ENCODE assay signal across 20 cellular contexts in the genomic region with DNA sequence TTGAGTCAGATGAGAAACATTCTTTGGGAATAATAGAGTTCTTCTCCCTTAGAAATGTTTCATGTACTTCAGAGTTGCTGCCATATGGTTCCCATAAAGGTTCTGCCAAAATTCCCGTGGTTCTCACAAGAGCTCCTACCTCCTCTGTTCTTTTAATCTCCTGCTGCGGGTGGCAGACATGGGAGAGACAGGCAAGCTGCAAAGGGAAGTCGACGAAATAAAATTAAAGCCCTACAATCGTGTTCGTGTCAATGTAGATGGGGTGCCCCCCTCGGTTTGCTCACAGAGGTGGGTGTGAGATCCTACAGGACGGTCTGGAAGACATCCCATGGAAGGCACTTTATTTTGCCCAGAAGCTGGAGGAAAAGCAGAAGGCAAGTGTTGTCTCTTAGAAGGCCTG.
DNase-seq lines count a peak whose midpoint lies in the region; ATAC-seq, FAIRE-seq and TF ChIP-seq lines count a peak whose summit lies in the region.
"Had no signal": no experiment of that assay in that cellular context is flagged by ENCODE, and none has a peak within 500 bp of the region (broad histone marks: within the 10 kb centered on the region; RNA-seq: fewer than 3 reads in every experiment).

No MANE protein-coding gene starts in this region.

- no peaks in the 10 kb centered on the region for H3K9me3 Mint-ChIP-seq in nephron

- CTCF ChIA-PET in H1 (lab: Charles Lee; ENCODE audit: partially characterized antibody): no interaction called here
- CTCF ChIA-PET in PC-3 (lab: Charles Lee): no interaction called here

- no peak overlapping the region for H3K4me3 ChIP-seq in H1 (ENCODE audit: extremely low read depth in 1 of 4, insufficient read depth in 2 of 4, low read depth in 3 of 4, low read length in 4 of 4)
- H3K4me3 ChIP-seq in PC-3 (ENCODE audit: low read length): no peak overlapping the region
- no peak overlapping the region for H3K4me3 ChIP-seq in thyroid gland (replicated peaks in 1 of 3)

- no peaks in the 10 kb centered on the region for H4K20me1 ChIP-seq in H1 (replicated peaks in 1 of 2; ENCODE audit: control insufficient read depth in 1 of 2, insufficient read depth in 2 of 2, low read length in 2 of 2)
- H4K20me1 ChIP-seq in PC-3 (ENCODE audit: low read length): no peaks in the 10 kb centered on the region

- no peak overlapping the region for H3K27ac ChIP-seq in H1 (ENCODE audit: low read depth, low read length)
- H3K27ac ChIP-seq in PC-3 (ENCODE audit: low read length): no peak overlapping the region
- H3K27ac ChIP-seq in thyroid gland: no peak overlapping the region
- H3K27ac ChIP-seq: C4-2B, KMS-11 had no signal

- H3F3A ChIP-seq in PC-3 (ENCODE audit: low read length, unreplicated experiment): no peaks in the 10 kb centered on the region

- H4K8ac ChIP-seq in H1 (ENCODE audit: extremely low read depth, insufficient read depth, low read length): no peak overlapping the region

- H3K56ac ChIP-seq in H1 (replicated peaks; ENCODE audit: insufficient read length, low read depth, low read length): no peak overlapping the region

- H3K18ac ChIP-seq in H1 (ENCODE audit: extremely low read depth, low read length): peak overlapping the region; percentile 55; the same call in 1 of the 2 replicates

- TF ChIP-seq EP300 in H1 (IDR thresholded peaks at IDR 0.05; ENCODE audit: borderline replicate concordance in 1 of 2, low read depth in 2 of 2, low read length in 2 of 2): no peak

- H3K23ac ChIP-seq in H1 (ENCODE audit: insufficient read length): no peak overlapping the region

- H2BK120ac ChIP-seq in H1 (replicated peaks; ENCODE audit: low read depth, low read length): no peak overlapping the region

- TF ChIP-seq CTCF in H1 (IDR thresholded peaks at IDR 0.05; ENCODE audit: control extremely low read depth in 1 of 3, insufficient read depth in 1 of 3, low read depth in 1 of 3, low read length in 3 of 3) (no peak), nephron (IDR thresholded peaks at IDR 0.05; ENCODE audit: unreplicated experiment in 3 of 3) (no peak), PC-3 (conservative IDR thresholded peaks at IDR 0.05; ENCODE audit: low read depth, low read length) (no peak), thyroid gland (IDR thresholded peaks at IDR 0.05) (no peak)

- DNase-seq in DMS 273 treated with DMSO at 0.1 percent for 48 hours (lab: John Stamatoyannopoulos, UW) (peak; percentile 80), NCI-H1694 treated with DMSO at 0.1 percent for 48 hours (lab: John Stamatoyannopoulos, UW) (peak; percentile 91), H1 (ENCODE audit: low read depth in 1 of 2, low spot score in 2 of 2) (no peak), PC-3 (no peak), NCI-H1417 treated with DMSO at 0.1 percent for 48 hours (lab: John Stamatoyannopoulos, UW) (no peak), thyroid gland (no peak), sciatic nerve (ENCODE audit: low spot score) (no peak)
- DNase-seq: DND-41, H7, NCI-H1436 treated with DMSO at 0.1 percent for 48 hours, NCI-H2081, NCI-H510A treated with DMSO at 0.1 percent for 48 hours, NCI-H82, OCI-M1, RPMI8226, SHP77 treated with DMSO at 0.1 percent for 48 hours had no signal

- H3K27me3 ChIP-seq in H1 (replicated peaks in 1 of 4; ENCODE audit: control insufficient read depth in 3 of 4, extremely low read depth in 1 of 4, insufficient read depth in 3 of 4, low read length in 3 of 4) (no peaks in the 10 kb centered on the region), PC-3 (ENCODE audit: low read length) (peaks cover 46% of the 10 kb centered on the region), thyroid gland (no peaks in the 10 kb centered on the region)

- H3K9me3 ChIP-seq in H1 (ENCODE audit: insufficient read depth in 2 of 2, low read depth in 1 of 2, low read length in 1 of 2) (no peaks in the 10 kb centered on the region), PC-3 (ENCODE audit: low read length) (no peaks in the 10 kb centered on the region), thyroid gland (no peaks in the 10 kb centered on the region)

- no peaks in the 10 kb centered on the region for H3K9me2 ChIP-seq in PC-3 (replicated peaks; ENCODE audit: low read length)

- H3K9ac ChIP-seq in H1 (replicated peaks in 1 of 4; ENCODE audit: extremely low read depth in 1 of 4, low read depth in 3 of 4, low read length in 3 of 4): no peak overlapping the region
- H3K9ac ChIP-seq in PC-3 (ENCODE audit: low read length): no peak overlapping the region
- H3K9ac ChIP-seq: KMS-11 had no signal

- H3K79me2 ChIP-seq in H1 (ENCODE audit: control insufficient read depth in 1 of 2, insufficient read depth in 2 of 2, low read length in 2 of 2): no peaks in the 10 kb centered on the region
- H3K79me2 ChIP-seq in PC-3 (ENCODE audit: low read length): no peaks in the 10 kb centered on the region

- peaks cover 30% of the 10 kb centered on the region for H3K4me1 Mint-ChIP-seq in nephron

- no peak overlapping the region for H2BK20ac ChIP-seq in H1 (ENCODE audit: low read length)

- no peak for ATAC-seq in PC-3
- ATAC-seq in sciatic nerve: no peak

- FAIRE-seq in H1 (lab: Jason Lieb, UNC): no peak
- FAIRE-seq: G401.6 had no signal

- no TSS peak for BruUV-seq in PC-3 (replicated peaks; lab: Mats Ljungman, UMichigan)

- no peak overlapping the region for H3K4ac ChIP-seq in H1 (replicated peaks; ENCODE audit: insufficient read length, low read depth, low read length)

- no peak overlapping the region for H2BK15ac ChIP-seq in H1 (ENCODE audit: low read length)

- no peak overlapping the region for H2BK5ac ChIP-seq in H1 (ENCODE audit: low read depth, low read length)

- H3K4me2 ChIP-seq in H1 (ENCODE audit: insufficient read depth in 1 of 2, low read depth in 2 of 2, low read length in 2 of 2) (no peak overlapping the region; a peak in 1 of 4 replicates), PC-3 (ENCODE audit: low read length) (no peak overlapping the region)
- H3K4me2 ChIP-seq: KMS-11 had no signal

- H2AK5ac ChIP-seq in H1 (ENCODE audit: low read depth, low read length): no peak overlapping the region

- H2BK12ac ChIP-seq in H1 (ENCODE audit: low read depth, low read length): no peak overlapping the region

- peak overlapping the region in 1 of 3 experiments; percentile 5 for H3K4me3 Mint-ChIP-seq in nephron

- intact Hi-C loops in PC-3 (cut with micrococcal nuclease) (no loop called here), thyroid gland (cut with DNase I) (no loop called here), sciatic nerve (cut with DNase I) (no loop called here)

- H4K5ac ChIP-seq in H1 (ENCODE audit: insufficient read length, low read depth, low read length): no peak overlapping the region

- no peaks in the 10 kb centered on the region; the same call in 1 of the 2 replicates for H3K23me2 ChIP-seq in H1 (ENCODE audit: low read depth, low read length)

- peak overlapping the region; percentile 45 for H4K91ac ChIP-seq in H1 (replicated peaks; ENCODE audit: insufficient read length, low read length)

- H3K27me3 Mint-ChIP-seq in nephron (ENCODE audit: low read depth): peaks cover 4% of the 10 kb centered on the region

- TF ChIP-seq POLR2A in H1 (IDR thresholded peaks at IDR 0.05; ENCODE audit: control extremely low read depth in 1 of 2, low read depth in 2 of 2, low read length in 2 of 2): no peak
- no peak for TF ChIP-seq POLR2A in thyroid gland (IDR thresholded peaks at IDR 0.05)

- H2AFZ ChIP-seq in H1 (ENCODE audit: low read length) (peak overlapping the region; percentile 18; the same call in 1 of the 2 replicates), PC-3 (ENCODE audit: low read length) (no peak overlapping the region)

- H3K36me3 ChIP-seq in H1 (ENCODE audit: control insufficient read depth in 2 of 4, insufficient read depth in 4 of 4, low read length in 3 of 4): no peaks in the 10 kb centered on the region
- H3K36me3 ChIP-seq in PC-3 (ENCODE audit: low read depth, low read length): no peaks in the 10 kb centered on the region
- H3K36me3 ChIP-seq in thyroid gland: no peaks in the 10 kb centered on the region

- POLR2A ChIA-PET in H1 (lab: Charles Lee; ENCODE audit: partially characterized antibody) (no interaction called here), PC-3 (lab: Charles Lee; ENCODE audit: unreplicated experiment) (no interaction called here)

- H3K36me3 Mint-ChIP-seq in nephron (ENCODE audit: low read depth): no peaks in the 10 kb centered on the region

- H3K14ac ChIP-seq in H1 (ENCODE audit: insufficient read length): no peak overlapping the region

- TF ChIP-seq RAD21 in H1 (IDR thresholded peaks at IDR 0.05 in 1 of 2, conservative IDR thresholded peaks at IDR 0.05 in 1 of 2; ENCODE audit: low read depth in 2 of 2, low read length in 2 of 2): no peak

- 90% methylated on average over 8 of the region's 8 CpGs; no CpG with 5 or more reads in 1 of the 2 experiments for WGBS in H1 (ENCODE audit: extremely low coverage in 1 of 2, insufficient coverage in 1 of 2, insufficient read length in 1 of 2, insufficient replicate concordance in 2 of 2, low coverage in 1 of 2, low lambda C conversion rate in 2 of 2, missing lambda C conversion rate in 1 of 2), 2 experiments
- WGBS in thyroid gland, 2 donors: 70 to 71% methylated on average over 8 of the region's 8 CpGs

- no peaks in the 10 kb centered on the region for H3K79me1 ChIP-seq in H1 (ENCODE audit: low read depth, low read length)

- H3K4me1 ChIP-seq in H1 (replicated peaks in 1 of 4; ENCODE audit: control insufficient read depth in 3 of 4, insufficient read depth in 4 of 4, low read length in 3 of 4) (peaks cover 0 to 11% (median 2%) of the 10 kb centered on the region in 4 experiments; a peak in 3 of 7 replicates), PC-3 (ENCODE audit: insufficient read depth, low read length) (no peaks in the 10 kb centered on the region), thyroid gland (no peaks in the 10 kb centered on the region)

- H3K27ac Mint-ChIP-seq in nephron: peak overlapping the region in 2 of 3 experiments; percentile 13 to 67

TF ChIP-seq in H1, 55 proteins besides CTCF, POLR2A, EP300 and RAD21 (continues in another document):
- TF ChIP-seq SUZ12 (IDR thresholded peaks at IDR 0.05; ENCODE audit: low read length): no peak
- no peak for TF ChIP-seq CREB1 (IDR thresholded peaks at IDR 0.05)
- TF ChIP-seq SAP30 (IDR thresholded peaks at IDR 0.05; ENCODE audit: insufficient read depth, insufficient replicate concordance, low read length): no peak
- no peak for TF ChIP-seq POU5F1 (IDR thresholded peaks at IDR 0.05; ENCODE audit: low read depth, low read length)
- no peak for TF ChIP-seq SP1 (IDR thresholded peaks at IDR 0.05; ENCODE audit: low read depth, low read length)
- no peak for TF ChIP-seq KDM5A (IDR thresholded peaks at IDR 0.05; ENCODE audit: low read length)
- no peak for TF ChIP-seq RXRA (IDR thresholded peaks at IDR 0.05; ENCODE audit: insufficient read depth, low read depth, low read length)
- TF ChIP-seq KDM4A (IDR thresholded peaks at IDR 0.05; ENCODE audit: low read depth, low read length, severe bottlenecking): no peak
- no peak for TF ChIP-seq PHF8 (conservative IDR thresholded peaks at IDR 0.05; ENCODE audit: low read depth, low read length)
- no peak for TF ChIP-seq RFX5 (IDR thresholded peaks at IDR 0.05; ENCODE audit: borderline replicate concordance, low read depth, low read length)
- TF ChIP-seq NANOG (IDR thresholded peaks at IDR 0.05; ENCODE audit: insufficient read depth, low read depth, low read length, poor library complexity, severe bottlenecking): no peak

Comparison
In these comparisons a context has a peak if more than half of its experiments do, and no peak if none do; other contexts are left out.
1. DNase-seq: peak in DMS 273 treated with DMSO at 0.1 percent for 48 hours (single experiment) and NCI-H1694 treated with DMSO at 0.1 percent for 48 hours (single experiment); none in H1 (0 of 2), PC-3 (single experiment), NCI-H1417 treated with DMSO at 0.1 percent for 48 hours (single experiment), thyroid gland (0 of 2) and sciatic nerve (single experiment).